Comparison of ENCODE assay signal across 8 cellular contexts in genomic region chr7:87059525-87060287, GRCh38. TPM values are rescaled to one million over a fixed set of nuclear protein-coding genes. Genes with fewer than 3 reads are reported as not detected.
DNase-seq lines count a peak whose midpoint lies in the region; ATAC-seq and TF ChIP-seq lines count a peak whose summit lies in the region.

ELAPOR2 (minus strand) TSS chr7:87059654; CDS start chr7:87059513, 141 bp downstream.

- H3K27ac ChIP-seq in left lung = peak within 1 kb of the TSS; percentile 58 to 69

- no peaks in the 10 kb centered on the region for H3K36me3 Mint-ChIP-seq in activated CD4-positive, alpha-beta T cell treated with anti-CD3 and anti-CD28 coated beads, Interleukin-2, amount 10 ng/mL, durations not matched to agents 24 days and 14 days (ENCODE audit: low read depth)
- H3K36me3 Mint-ChIP-seq in dendritic cell treated with granulocyte-macrophage colony-stimulating factor and Interleukin-4, amounts not matched to agents 40 ng/mL and 50 ng/mL, for 4 days (ENCODE audit: low read depth) = no peaks in the 10 kb centered on the region

- peak within 1 kb of the TSS; percentile 32 for H3K4me3 ChIP-seq in AG09309 (ENCODE audit: control insufficient read depth, low read depth, low read length)
- H3K4me3 ChIP-seq in left lung = peak within 1 kb of the TSS; percentile 51 to 58

- H3K9me3 ChIP-seq in left lung = no peaks in the 10 kb centered on the region

- H3K27me3 ChIP-seq in left lung = peaks cover 0 to 27% of the 10 kb centered on the region in 2 donors

- DNase-seq in AG09309 (ENCODE audit: low read depth) = no peak
- peak; percentile 94 for DNase-seq in NCI-H345 (lab: John Stamatoyannopoulos, UW)
- DNase-seq in activated CD4-positive, alpha-beta T cell treated with anti-CD3 and anti-CD28 coated beads, Interleukin-2, amount 10 ng/mL, durations not matched to agents 24 days and 14 days = peak; percentile 94
- DNase-seq in left lung = peak; percentile 81 to 92
- DNase-seq in stimulated activated CD4-positive, alpha-beta T cell treated with anti-CD3 and anti-CD28 coated beads, Interleukin-4, amount 100 ng/mL, for 1 hour = peak; percentile 83

- peak within 1 kb of the TSS; percentile 43 for H3K27ac Mint-ChIP-seq in activated CD4-positive, alpha-beta T cell treated with anti-CD3 and anti-CD28 coated beads, Interleukin-2, amount 10 ng/mL, durations not matched to agents 24 days and 14 days
- no peak within 1 kb of the TSS for H3K27ac Mint-ChIP-seq in dendritic cell treated with granulocyte-macrophage colony-stimulating factor and Interleukin-4, amounts not matched to agents 40 ng/mL and 50 ng/mL, for 4 days

- peak; percentile 97 for ATAC-seq in GM18909 (IDR thresholded peaks at IDR 0.05; ENCODE audit: poor library complexity, unreplicated experiment)
- ATAC-seq in HG03139 (IDR thresholded peaks at IDR 0.05; ENCODE audit: unreplicated experiment) = peak; percentile 95
- peak; percentile 99 for ATAC-seq in left lung

- H3K4me3 Mint-ChIP-seq in activated CD4-positive, alpha-beta T cell treated with anti-CD3 and anti-CD28 coated beads, Interleukin-2, amount 10 ng/mL, durations not matched to agents 24 days and 14 days = peak within 1 kb of the TSS; percentile 80
- H3K4me3 Mint-ChIP-seq in dendritic cell treated with granulocyte-macrophage colony-stimulating factor and Interleukin-4, amounts not matched to agents 40 ng/mL and 50 ng/mL, for 4 days = peak within 1 kb of the TSS; percentile 72

- H3K4me1 ChIP-seq in left lung = peaks cover 0 to 7% of the 10 kb centered on the region in 2 donors

- H3K27me3 Mint-ChIP-seq in activated CD4-positive, alpha-beta T cell treated with anti-CD3 and anti-CD28 coated beads, Interleukin-2, amount 10 ng/mL, durations not matched to agents 24 days and 14 days = peaks cover 29% of the 10 kb centered on the region
- H3K27me3 Mint-ChIP-seq in dendritic cell treated with granulocyte-macrophage colony-stimulating factor and Interleukin-4, amounts not matched to agents 40 ng/mL and 50 ng/mL, for 4 days = peaks cover 21% of the 10 kb centered on the region

- H3K9me3 Mint-ChIP-seq in activated CD4-positive, alpha-beta T cell treated with anti-CD3 and anti-CD28 coated beads, Interleukin-2, amount 10 ng/mL, durations not matched to agents 24 days and 14 days = no peaks in the 10 kb centered on the region
- H3K9me3 Mint-ChIP-seq in dendritic cell treated with granulocyte-macrophage colony-stimulating factor and Interleukin-4, amounts not matched to agents 40 ng/mL and 50 ng/mL, for 4 days = no peaks in the 10 kb centered on the region

- TF ChIP-seq CTCF in AG09309 (IDR thresholded peaks at IDR 0.05; ENCODE audit: control insufficient read depth, insufficient read depth, low read depth, low read length, missing control alignments) (no peak), left lung (IDR thresholded peaks at IDR 0.05) (peak in 1 of 2 donors; percentile 39)

- H3K36me3 ChIP-seq in left lung = no peaks in the 10 kb centered on the region

- intact Hi-C loops in activated CD4-positive, alpha-beta T cell treated with anti-CD3 and anti-CD28 coated beads, Interleukin-2, amount 10 ng/mL, durations not matched to agents 24 days and 14 days (cut with micrococcal nuclease) = loop anchor here (2.0 to 5.0 kb wide), 2 partner anchors 93 to 178 kb away; partner anchors contain the start of gene DMTF1
- intact Hi-C loops in dendritic cell treated with granulocyte-macrophage colony-stimulating factor and Interleukin-4, amounts not matched to agents 40 ng/mL and 50 ng/mL, for 4 days (cut with micrococcal nuclease) = no loop called here
- intact Hi-C loops in left lung (cut with DNase I) = no loop called here

- H3K4me1 Mint-ChIP-seq in activated CD4-positive, alpha-beta T cell treated with anti-CD3 and anti-CD28 coated beads, Interleukin-2, amount 10 ng/mL, durations not matched to agents 24 days and 14 days = peaks cover 14% of the 10 kb centered on the region
- H3K4me1 Mint-ChIP-seq in dendritic cell treated with granulocyte-macrophage colony-stimulating factor and Interleukin-4, amounts not matched to agents 40 ng/mL and 50 ng/mL, for 4 days (ENCODE audit: low read depth) = peaks cover 9% of the 10 kb centered on the region

RNA-seq across cellular contexts. Expression of gene ELAPOR2, which starts in this region (rescaled TPM):
- 1.9 and 2.1 TPM in 2 replicates for total RNA-seq in activated CD4-positive, alpha-beta T cell treated with anti-CD3 and anti-CD28 coated beads, Interleukin-2, amount 10 ng/mL, durations not matched to agents 24 days and 14 days
- 10 to 100 TPM; 41.8 to 87.2 TPM for total RNA-seq in left lung

Comparison
In these comparisons a context has a peak if more than half of its experiments do, and no peak if none do; other contexts are left out.
1. RNA of gene ELAPOR2 (total RNA-seq): 41.8 to 87.2 TPM in left lung; 1.9 to 2.1 TPM in activated CD4-positive, alpha-beta T cell treated with anti-CD3 and anti-CD28 coated beads, Interleukin-2, amount 10 ng/mL, durations not matched to agents 24 days and 14 days; every median in the first group is over 10 times any median in the second.
2. Peak in every context shown above with its lines, with median percentiles within 50 percentile points of each other: ATAC-seq.